In the genomic region with DNA sequence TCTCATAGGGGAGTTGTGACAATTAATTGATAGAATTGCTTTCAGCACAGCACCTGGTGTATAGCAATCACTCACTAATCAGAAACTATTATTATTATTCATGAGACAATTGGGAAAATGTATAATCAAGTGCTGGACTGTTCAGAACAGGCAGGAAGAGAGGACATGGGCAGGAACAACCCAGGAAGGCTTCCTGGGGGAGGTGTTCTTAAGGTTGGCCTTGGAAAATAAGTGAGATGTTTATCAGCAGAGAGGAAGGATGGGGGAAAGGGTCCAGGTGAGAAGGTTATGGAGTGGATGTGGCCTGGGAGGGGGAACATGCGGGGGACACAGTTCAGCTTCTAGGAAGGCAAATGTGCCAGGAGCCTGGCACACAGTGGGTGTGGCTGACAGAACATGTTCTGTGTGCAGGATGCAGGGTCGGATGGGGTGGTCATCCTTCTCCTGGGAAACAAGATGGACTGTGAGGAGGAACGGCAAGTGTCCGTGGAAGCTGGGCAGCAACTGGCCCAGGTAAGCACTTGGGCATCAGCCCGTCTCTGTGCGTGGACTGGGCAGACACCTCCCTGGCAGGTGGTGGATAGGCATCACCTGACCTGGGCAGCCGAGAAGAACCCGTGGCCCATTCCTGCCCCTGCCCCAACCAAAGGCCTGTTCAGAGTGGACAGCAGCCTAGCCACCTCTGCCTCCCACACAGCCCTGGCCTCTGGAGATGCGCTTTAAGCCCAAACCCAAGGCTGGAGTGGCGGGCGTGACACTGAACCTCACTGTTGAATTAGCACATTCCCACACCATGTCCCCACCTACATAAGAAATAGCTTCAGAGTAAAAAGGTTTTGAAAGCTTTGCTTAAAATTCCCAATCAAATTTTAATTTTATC, we compare ENCODE assay signal across 1 cellular context.
TF ChIP-seq lines count a peak whose summit lies in the region.

No MANE protein-coding gene starts in this region.

TF ChIP-seq in A549, 52 proteins besides CTCF, POLR2A, EP300 and RAD21:
- peak; percentile 84 for TF ChIP-seq ZFP36 (IDR thresholded peaks at IDR 0.05; ENCODE audit: borderline replicate concordance, partially characterized antibody)
- TF ChIP-seq CHD2 (IDR thresholded peaks at IDR 0.05; ENCODE audit: low read length, partially characterized antibody) = no peak
